26 cellular contexts compared by ENCODE assay signal in genomic region chr14:50331596-50331995, GRCh38.
"Had no signal": no experiment of that assay in that cellular context is flagged by ENCODE, and none has a peak within 500 bp of the region (broad histone marks: within the 10 kb centered on the region; RNA-seq: fewer than 3 reads in every experiment).

No MANE protein-coding gene starts in this region.

- H3K27ac Mint-ChIP-seq: activated CD4-positive, alpha-beta memory T cell treated with anti-CD3 and anti-CD28 coated beads, Interleukin-2, amount 10 ng/mL, durations not matched to agents 7 days and 5 days; activated CD4-positive, alpha-beta T cell treated with anti-CD3 and anti-CD28 coated beads, Interleukin-2, amount 10 ng/mL, durations not matched to agents 7 days and 5 days; activated naive CD8-positive, alpha-beta T cell treated with anti-CD3 and anti-CD28 coated beads for 36 hours; activated naive CD8-positive, alpha-beta T cell treated with anti-CD3 and anti-CD28 coated beads, Interleukin-2, amount 50 U/mL, for 24 hours; activated T-cell treated with anti-CD3 and anti-CD28 coated beads, Interleukin-2, amount 50 U/mL, for 72 hours had no signal

- H3K9me3 Mint-ChIP-seq: activated CD4-positive, alpha-beta memory T cell treated with anti-CD3 and anti-CD28 coated beads, Interleukin-2, amount 10 ng/mL, durations not matched to agents 7 days and 5 days; activated CD4-positive, alpha-beta T cell treated with anti-CD3 and anti-CD28 coated beads, Interleukin-2, amount 10 ng/mL, durations not matched to agents 7 days and 5 days; activated naive CD8-positive, alpha-beta T cell treated with anti-CD3 and anti-CD28 coated beads for 36 hours; activated naive CD8-positive, alpha-beta T cell treated with anti-CD3 and anti-CD28 coated beads, Interleukin-2, amount 50 U/mL, for 24 hours; activated T-cell treated with anti-CD3 and anti-CD28 coated beads, Interleukin-2, amount 50 U/mL, for 24 hours; activated T-cell treated with anti-CD3 and anti-CD28 coated beads, Interleukin-2, amount 50 U/mL, for 72 hours had no signal

- DNase-seq: activated CD4-positive, alpha-beta memory T cell treated with anti-CD3 and anti-CD28 coated beads, Interleukin-2, amount 10 ng/mL, durations not matched to agents 7 days and 5 days; activated CD4-positive, alpha-beta T cell treated with anti-CD3 and anti-CD28 coated beads for 1 hour; activated CD4-positive, alpha-beta T cell treated with anti-CD3 and anti-CD28 coated beads for 4 hours; activated CD4-positive, alpha-beta T cell treated with anti-CD3 and anti-CD28 coated beads, Interleukin-2, amount 10 ng/mL, durations not matched to agents 7 days and 5 days; activated CD4-positive, alpha-beta T cell treated with anti-CD3 and anti-CD28 coated beads, Interleukin-2, amount 50 U/mL, for 4 hours; activated CD8-positive, alpha-beta memory T cell treated with anti-CD3 and anti-CD28 coated beads, Interleukin-2, amount 50 U/mL, for 48 hours; activated gamma-delta T cell; activated naive CD4-positive, alpha-beta T cell; activated naive CD4-positive, alpha-beta T cell treated with anti-CD3 and anti-CD28 coated beads, Interleukin-2, amount 50 U/mL, for 16 hours; activated naive CD8-positive, alpha-beta T cell treated with anti-CD3 and anti-CD28 coated beads for 36 hours; activated naive CD8-positive, alpha-beta T cell treated with anti-CD3 and anti-CD28 coated beads, Interleukin-2, amount 50 U/mL, for 24 hours; activated T-cell treated with anti-CD3 and anti-CD28 coated beads for 4 hours; activated T-cell treated with anti-CD3 and anti-CD28 coated beads, Interleukin-2, amount 50 U/mL, for 24 hours; activated T-cell treated with anti-CD3 and anti-CD28 coated beads, Interleukin-2, amount 50 U/mL, for 72 hours; adrenal gland; amygdala; aorta; body of pancreas; caudate nucleus; colonic mucosa; effector CD8-positive, alpha-beta T cell; esophagus squamous epithelium; foreskin melanocyte; heart right ventricle; T-helper 2 cell had no signal

- H3K27me3 Mint-ChIP-seq: activated CD4-positive, alpha-beta memory T cell treated with anti-CD3 and anti-CD28 coated beads, Interleukin-2, amount 10 ng/mL, durations not matched to agents 7 days and 5 days; activated CD4-positive, alpha-beta T cell treated with anti-CD3 and anti-CD28 coated beads, Interleukin-2, amount 10 ng/mL, durations not matched to agents 7 days and 5 days; activated naive CD8-positive, alpha-beta T cell treated with anti-CD3 and anti-CD28 coated beads for 36 hours; activated naive CD8-positive, alpha-beta T cell treated with anti-CD3 and anti-CD28 coated beads, Interleukin-2, amount 50 U/mL, for 24 hours; activated T-cell treated with anti-CD3 and anti-CD28 coated beads, Interleukin-2, amount 50 U/mL, for 24 hours had no signal

- H3K9me3 ChIP-seq: adrenal gland, body of pancreas, colonic mucosa, esophagus squamous epithelium, gastroesophageal sphincter, heart right ventricle had no signal

- H3K4me1 ChIP-seq: colonic mucosa had no signal

- ATAC-seq: activated naive CD8-positive, alpha-beta T cell treated with anti-CD3 and anti-CD28 coated beads, Interleukin-2, amount 50 U/mL, for 24 hours; activated T-cell treated with anti-CD3 and anti-CD28 coated beads, Interleukin-2, amount 50 U/mL, for 72 hours; body of pancreas; gastroesophageal sphincter; heart right ventricle had no signal

- H3K27ac ChIP-seq: adrenal gland, body of pancreas, colonic mucosa, esophagus squamous epithelium, gastroesophageal sphincter, heart right ventricle had no signal

- H3K27me3 ChIP-seq: adrenal gland, body of pancreas, colonic mucosa, esophagus squamous epithelium, gastroesophageal sphincter, heart right ventricle had no signal

- H3K4me3 ChIP-seq: adrenal gland, body of pancreas, colonic mucosa, esophagus squamous epithelium, gastroesophageal sphincter, heart right ventricle had no signal

- H3K4me3 Mint-ChIP-seq: activated CD4-positive, alpha-beta memory T cell treated with anti-CD3 and anti-CD28 coated beads, Interleukin-2, amount 10 ng/mL, durations not matched to agents 7 days and 5 days; activated CD4-positive, alpha-beta T cell treated with anti-CD3 and anti-CD28 coated beads, Interleukin-2, amount 10 ng/mL, durations not matched to agents 7 days and 5 days; activated naive CD8-positive, alpha-beta T cell treated with anti-CD3 and anti-CD28 coated beads for 36 hours; activated naive CD8-positive, alpha-beta T cell treated with anti-CD3 and anti-CD28 coated beads, Interleukin-2, amount 50 U/mL, for 24 hours; activated T-cell treated with anti-CD3 and anti-CD28 coated beads, Interleukin-2, amount 50 U/mL, for 24 hours; activated T-cell treated with anti-CD3 and anti-CD28 coated beads, Interleukin-2, amount 50 U/mL, for 72 hours had no signal

- H3K36me3 Mint-ChIP-seq: activated naive CD8-positive, alpha-beta T cell treated with anti-CD3 and anti-CD28 coated beads for 36 hours had no signal

- H3K36me3 ChIP-seq: colonic mucosa had no signal
